ENCODE assay signal across 31 cellular contexts in genomic region chr7:99825873-99826272, GRCh38. TPM values are rescaled to one million over a fixed set of nuclear protein-coding genes. Genes with fewer than 3 reads are reported as not detected.
"Had no signal": no experiment of that assay in that cellular context is flagged by ENCODE, and none has a peak within 500 bp of the region (broad histone marks: within the 10 kb centered on the region; RNA-seq: fewer than 3 reads in every experiment).

No MANE protein-coding gene starts in this region.

- H3K36me3 Mint-ChIP-seq: activated naive CD4-positive, alpha-beta T cell treated with anti-CD3 and anti-CD28 coated beads, Interleukin-2, amount 10 ng/mL, durations not matched to agents 7 days and 5 days; activated naive CD8-positive, alpha-beta T cell treated with anti-CD3 and anti-CD28 coated beads, Interleukin-2, amount 10 ng/mL, durations not matched to agents 7 days and 5 days had no signal

- ATAC-seq: activated CD4-positive, alpha-beta T cell treated with anti-CD3 and anti-CD28 coated beads for 36 hours; activated CD8-positive, alpha-beta T cell treated with anti-CD3 and anti-CD28 coated beads for 36 hours; activated T-cell treated with anti-CD3 and anti-CD28 coated beads, Interleukin-2, amount 50 U/mL, for 72 hours had no signal

- H3K4me1 ChIP-seq: adrenal gland had no signal

- H3K9me3 Mint-ChIP-seq: activated CD8-positive, alpha-beta T cell treated with anti-CD3 and anti-CD28 coated beads for 36 hours; activated naive CD4-positive, alpha-beta T cell treated with anti-CD3 and anti-CD28 coated beads, Interleukin-2, amount 10 ng/mL, durations not matched to agents 7 days and 5 days; activated naive CD8-positive, alpha-beta T cell treated with anti-CD3 and anti-CD28 coated beads, Interleukin-2, amount 10 ng/mL, durations not matched to agents 7 days and 5 days; activated T-cell treated with anti-CD3 and anti-CD28 coated beads, Interleukin-2, amount 50 U/mL, for 72 hours; activated T-helper 2 cell treated with anti-CD3 and anti-CD28 coated beads, Interferon-gamma antibody, Interleukin-2, Interleukin-4, amounts not matched to agents 10 μg/mL and 5 μg/mL and 100 μg/mL, durations not matched to agents 14 hours and 24 hours and 36 hours had no signal

- H3K4me3 ChIP-seq: adrenal gland, SK-N-MC had no signal

- H3K27ac Mint-ChIP-seq: activated CD4-positive, alpha-beta T cell treated with anti-CD3 and anti-CD28 coated beads for 36 hours; activated CD8-positive, alpha-beta T cell treated with anti-CD3 and anti-CD28 coated beads for 36 hours; activated naive CD4-positive, alpha-beta T cell treated with anti-CD3 and anti-CD28 coated beads, Interleukin-2, amount 10 ng/mL, durations not matched to agents 7 days and 5 days; activated naive CD8-positive, alpha-beta T cell treated with anti-CD3 and anti-CD28 coated beads, Interleukin-2, amount 10 ng/mL, durations not matched to agents 7 days and 5 days; activated T-cell treated with anti-CD3 and anti-CD28 coated beads, Interleukin-2, amount 50 U/mL, for 72 hours; activated T-helper 2 cell treated with anti-CD3 and anti-CD28 coated beads, Interferon-gamma antibody, Interleukin-2, Interleukin-4, amounts not matched to agents 10 μg/mL and 5 μg/mL and 100 μg/mL, durations not matched to agents 14 hours and 24 hours and 36 hours had no signal

- H3K9me3 ChIP-seq: adrenal gland had no signal

- H3K4me3 Mint-ChIP-seq: activated CD4-positive, alpha-beta T cell treated with anti-CD3 and anti-CD28 coated beads for 36 hours; activated CD8-positive, alpha-beta T cell treated with anti-CD3 and anti-CD28 coated beads for 36 hours; activated naive CD4-positive, alpha-beta T cell treated with anti-CD3 and anti-CD28 coated beads, Interleukin-2, amount 10 ng/mL, durations not matched to agents 7 days and 5 days; activated naive CD8-positive, alpha-beta T cell treated with anti-CD3 and anti-CD28 coated beads, Interleukin-2, amount 10 ng/mL, durations not matched to agents 7 days and 5 days; activated T-cell treated with anti-CD3 and anti-CD28 coated beads, Interleukin-2, amount 50 U/mL, for 72 hours had no signal

- H3K4me1 Mint-ChIP-seq: activated CD4-positive, alpha-beta T cell treated with anti-CD3 and anti-CD28 coated beads for 36 hours; activated naive CD4-positive, alpha-beta T cell treated with anti-CD3 and anti-CD28 coated beads, Interleukin-2, amount 10 ng/mL, durations not matched to agents 7 days and 5 days; activated naive CD8-positive, alpha-beta T cell treated with anti-CD3 and anti-CD28 coated beads, Interleukin-2, amount 10 ng/mL, durations not matched to agents 7 days and 5 days had no signal

- DNase-seq: activated CD4-positive, alpha-beta T cell treated with anti-CD3 and anti-CD28 coated beads for 36 hours; activated CD4-positive, alpha-beta T cell treated with anti-CD3 and anti-CD28 coated beads, Interleukin-2, amount 50 U/mL, for 1 hour; activated CD8-positive, alpha-beta memory T cell treated with anti-CD3 and anti-CD28 coated beads, Interleukin-2, amount 50 U/mL, for 4 hours; activated CD8-positive, alpha-beta T cell treated with anti-CD3 and anti-CD28 coated beads for 36 hours; activated gamma-delta T cell treated with Interleukin-2 at 50 U/mL for 16 hours; activated naive CD4-positive, alpha-beta T cell treated with anti-CD3 and anti-CD28 coated beads, Interleukin-2, amount 10 ng/mL, durations not matched to agents 7 days and 5 days; activated naive CD8-positive, alpha-beta T cell treated with anti-CD3 and anti-CD28 coated beads, Interleukin-2, amount 10 ng/mL, durations not matched to agents 7 days and 5 days; activated T-cell treated with anti-CD3 and anti-CD28 coated beads, Interleukin-2, amount 50 U/mL, for 72 hours; adrenal gland; anterior cingulate cortex; KG1; NCI-H1048; NCI-H146; NCI-H187 treated with DMSO at 0.1 percent for 48 hours; NCI-H2107; NCI-H2171 treated with DMSO at 0.1 percent for 48 hours; NCI-H226; NCI-H526 treated with DMSO at 0.1 percent for 48 hours; NCI-H82; SIG-M5; T-helper 1 cell; WERI-Rb-1 had no signal

- H3K36me3 ChIP-seq: adrenal gland, WERI-Rb-1 had no signal

- H3K27ac ChIP-seq: adrenal gland, SK-N-MC, WERI-Rb-1 had no signal

RNA-seq across cellular contexts. Expression of gene CYP3A43, which starts 1.9 kb away (rescaled TPM):
- total RNA-seq: activated CD8-positive, alpha-beta T cell treated with anti-CD3 and anti-CD28 coated beads for 36 hours; activated naive CD8-positive, alpha-beta T cell treated with anti-CD3 and anti-CD28 coated beads, Interleukin-2, amount 10 ng/mL, durations not matched to agents 7 days and 5 days; activated T-helper 2 cell treated with anti-CD3 and anti-CD28 coated beads, Interferon-gamma antibody, Interleukin-2, Interleukin-4, amounts not matched to agents 10 μg/mL and 5 μg/mL and 100 μg/mL, durations not matched to agents 14 hours and 24 hours and 36 hours; adrenal gland; cardiac septum; LHCN-M2; M059J; OCI-LY7; RPMI7951; T-helper 2 cell treated with Interferon-gamma antibody and Interleukin-4, amounts not matched to agents 100 ng/mL and 5 ng/mL, for 36 hours had no signal
- polyA plus RNA-seq: adrenal gland had no signal

RNA-seq across cellular contexts. Expression of gene CYP3A4, which starts 41.9 kb away (rescaled TPM):
- total RNA-seq: activated CD4-positive, alpha-beta T cell treated with anti-CD3 and anti-CD28 coated beads for 36 hours; activated CD8-positive, alpha-beta T cell treated with anti-CD3 and anti-CD28 coated beads for 36 hours; activated naive CD8-positive, alpha-beta T cell treated with anti-CD3 and anti-CD28 coated beads, Interleukin-2, amount 10 ng/mL, durations not matched to agents 7 days and 5 days; activated T-cell treated with anti-CD3 and anti-CD28 coated beads, Interleukin-2, amount 50 U/mL, for 72 hours; activated T-helper 2 cell treated with anti-CD3 and anti-CD28 coated beads, Interferon-gamma antibody, Interleukin-2, Interleukin-4, amounts not matched to agents 10 μg/mL and 5 μg/mL and 100 μg/mL, durations not matched to agents 14 hours and 24 hours and 36 hours; cardiac septum; LHCN-M2; NCI-H460; OCI-LY7; RPMI7951; T-helper 2 cell treated with Interferon-gamma antibody and Interleukin-4, amounts not matched to agents 100 ng/mL and 5 ng/mL, for 36 hours had no signal

RNA-seq across cellular contexts. Expression of gene OR2AE1, which starts 51.0 kb away (rescaled TPM):
- total RNA-seq: activated CD4-positive, alpha-beta T cell treated with anti-CD3 and anti-CD28 coated beads for 36 hours; activated CD8-positive, alpha-beta T cell treated with anti-CD3 and anti-CD28 coated beads for 36 hours; cardiac septum; LHCN-M2; M059J; OCI-LY7; RPMI7951 had no signal
- polyA plus RNA-seq: adrenal gland had no signal
